In genomic region chr22:28112130-28112529, GRCh38 we compare ENCODE assay signal across 1 cellular context.
TF ChIP-seq lines count a peak whose summit lies in the region.

No MANE protein-coding gene starts in this region.

TF ChIP-seq in IMR-90, 13 proteins besides CTCF, POLR2A, EP300 and RAD21 (continued from another document):
- TF ChIP-seq NFE2L2 (IDR thresholded peaks at IDR 0.05; ENCODE audit: low read depth, low read length) (no peak), RFX5 (IDR thresholded peaks at IDR 0.05; ENCODE audit: low read depth, low read length) (no peak), FOS (IDR thresholded peaks at IDR 0.05; ENCODE audit: low read depth, low read length) (no peak), SMC3 (IDR thresholded peaks at IDR 0.05; ENCODE audit: low read depth, low read length) (no peak), BHLHE40 (IDR thresholded peaks at IDR 0.05; ENCODE audit: low read depth, low read length) (no peak), RCOR1 (IDR thresholded peaks at IDR 0.05; ENCODE audit: insufficient replicate concordance, low read length) (no peak), USF2 (IDR thresholded peaks at IDR 0.05; ENCODE audit: low read depth, low read length) (no peak), MAZ (IDR thresholded peaks at IDR 0.05; ENCODE audit: borderline replicate concordance, low read depth, low read length) (no peak), ELK1 (IDR thresholded peaks at IDR 0.05; ENCODE audit: borderline replicate concordance, low read depth, low read length) (no peak)
